ENCODE assay signal across 15 cellular contexts in genomic region chr19:38786061-38786460, GRCh38. TPM values are rescaled to one million over a fixed set of nuclear protein-coding genes. Genes with fewer than 3 reads are reported as not detected.
"Had no signal": no experiment of that assay in that cellular context is flagged by ENCODE, and none has a peak within 500 bp of the region (broad histone marks: within the 10 kb centered on the region; RNA-seq: fewer than 3 reads in every experiment).

No MANE protein-coding gene starts in this region.

RNA-seq across cellular contexts. Expression of gene LGALS7B, which starts 2.9 kb away (rescaled TPM):
- total RNA-seq: dorsolateral prefrontal cortex; endothelial cell of umbilical vein; esophagus muscularis mucosa; gastrocnemius medialis; glomerular endothelial cell; left colon; left lobe of liver; left ventricle myocardium inferior; liver; mononuclear cell; naive thymus-derived CD4-positive, alpha-beta T cell had no signal
- polyA plus RNA-seq: endothelial cell of umbilical vein; naive thymus-derived CD4-positive, alpha-beta T cell had no signal

RNA-seq across cellular contexts. Expression of gene LGALS7, which starts 12.7 kb away (rescaled TPM):
- total RNA-seq: dermis blood vessel endothelial cell; endothelial cell of umbilical vein; epithelial cell of proximal tubule; esophagus muscularis mucosa; gastrocnemius medialis; glomerular endothelial cell; heart right ventricle; left colon; left lobe of liver; left ventricle myocardium inferior; liver; mononuclear cell; mucosa of gallbladder; naive thymus-derived CD4-positive, alpha-beta T cell had no signal
- polyA plus RNA-seq: endothelial cell of umbilical vein; heart right ventricle; liver; naive thymus-derived CD4-positive, alpha-beta T cell had no signal

RNA-seq across cellular contexts. Expression of gene LGALS4, which starts 26.7 kb away (rescaled TPM):
- total RNA-seq: dermis blood vessel endothelial cell, endothelial cell of umbilical vein, epithelial cell of proximal tubule had no signal

RNA-seq across cellular contexts. Expression of gene CAPN12, which starts 41.8 kb away (rescaled TPM):
- total RNA-seq: dermis blood vessel endothelial cell, endothelial cell of umbilical vein had no signal
